9 cellular contexts compared by ENCODE assay signal in the genomic region with DNA sequence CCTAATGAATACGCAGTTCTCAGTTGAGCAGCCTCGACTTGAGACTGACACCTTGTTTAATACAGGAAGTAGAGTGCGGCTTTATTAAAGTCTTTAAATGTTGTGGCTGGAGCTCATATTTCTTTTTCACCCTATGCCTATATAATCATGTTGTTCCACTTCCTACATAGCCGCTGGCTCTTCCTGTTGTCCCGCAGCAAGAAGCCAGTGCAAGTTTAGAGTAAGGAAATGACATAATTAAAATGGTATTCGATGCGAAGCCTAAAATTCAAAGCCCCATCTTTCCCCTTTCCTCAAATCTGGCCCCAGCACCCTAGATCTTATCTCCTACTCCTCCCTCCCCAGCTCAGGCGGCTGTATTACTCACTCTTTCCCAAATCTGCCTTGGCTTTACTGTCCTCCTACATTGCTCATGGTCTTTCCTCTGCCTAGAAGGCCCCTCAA. TPM values are rescaled to one million over a fixed set of nuclear protein-coding genes. Genes with fewer than 3 reads are reported as not detected.
DNase-seq lines count a peak whose midpoint lies in the region; ATAC-seq and TF ChIP-seq lines count a peak whose summit lies in the region.
"Had no signal": no experiment of that assay in that cellular context is flagged by ENCODE, and none has a peak within 500 bp of the region (broad histone marks: within the 10 kb centered on the region; RNA-seq: fewer than 3 reads in every experiment).

No MANE protein-coding gene starts in this region.

- WGBS in lung, 2 donors = 18 to 31% methylated on average over 8 of the region's 8 CpGs

- H3K36me3 ChIP-seq in lung (ENCODE audit: control insufficient read depth in 2 of 2, insufficient read depth in 2 of 2, low read length in 2 of 2) = no peaks in the 10 kb centered on the region

- peak; percentile 28 for DNase-seq in AG08395 (ENCODE audit: low spot score)
- peak; percentile 98 for DNase-seq in M059J (ENCODE audit: low read depth)
- peak; percentile 87 for DNase-seq in dermis blood vessel endothelial cell
- no peak for DNase-seq in lung (ENCODE audit: low spot score)
- DNase-seq in NCI-H2081 treated with DMSO at 0.1 percent for 48 hours (lab: John Stamatoyannopoulos, UW) = no peak
- DNase-seq in stimulated activated CD4-positive, alpha-beta T cell treated with anti-CD3 and anti-CD28 coated beads, Interleukin-1b, Interleukin-23, amount 100 ng/mL, for 48 hours = no peak
- DNase-seq: activated naive CD4-positive, alpha-beta T cell had no signal

- peaks cover 2 to 14% of the 10 kb centered on the region in 2 donors for H3K4me1 ChIP-seq in lung (ENCODE audit: control insufficient read depth in 2 of 2, insufficient read depth in 2 of 2, low read length in 2 of 2)

- peak; percentile 38 for ATAC-seq in lung (ENCODE audit: insufficient read depth, low FRiP score)
- no peak for ATAC-seq in GM21576 (IDR thresholded peaks at IDR 0.05; ENCODE audit: unreplicated experiment)
- ATAC-seq in HG03565 (IDR thresholded peaks at IDR 0.05; ENCODE audit: unreplicated experiment) = no peak

- no peaks in the 10 kb centered on the region for H3K27me3 ChIP-seq in lung (ENCODE audit: control insufficient read depth, insufficient read depth)

- no peak for TF ChIP-seq CTCF in lung (IDR thresholded peaks at IDR 0.05; ENCODE audit: control extremely low read depth, extremely low read depth)

- H3K9me3 ChIP-seq in lung (ENCODE audit: control insufficient read depth in 2 of 2, insufficient read depth in 1 of 2, low read length in 1 of 2) = no peaks in the 10 kb centered on the region

- peak overlapping the region; percentile 54 to 64 for H3K27ac ChIP-seq in lung (ENCODE audit: low read depth in 1 of 2, low read length in 1 of 2)

- H3K4me3 ChIP-seq in lung = no peak overlapping the region

RNA-seq across cellular contexts. Expression of gene PHLDB2, which starts 7.5 kb away (rescaled TPM):
- 63.7 and 89.3 TPM in 2 replicates for total RNA-seq in M059J (2014; rRNA removed; shearing (Covaris generic))
- total RNA-seq in dermis blood vessel endothelial cell = 73.8 and 89.9 TPM in 2 replicates
- 10 to 100 TPM; 33.6 to 58.1 TPM for total RNA-seq in lung
- 10 to 100 TPM; 14.4 to 19.7 TPM for polyA plus RNA-seq in lung

Comparison
In these comparisons a context has a peak if more than half of its experiments do, and no peak if none do; other contexts are left out.
1. DNase-seq: peak in AG08395 (single experiment), M059J (single experiment) and dermis blood vessel endothelial cell (single experiment); none in lung (single experiment), NCI-H2081 treated with DMSO at 0.1 percent for 48 hours (single experiment) and stimulated activated CD4-positive, alpha-beta T cell treated with anti-CD3 and anti-CD28 coated beads, Interleukin-1b, Interleukin-23, amount 100 ng/mL, for 48 hours (single experiment).